ENCODE assay signal across 8 cellular contexts in the genomic region with DNA sequence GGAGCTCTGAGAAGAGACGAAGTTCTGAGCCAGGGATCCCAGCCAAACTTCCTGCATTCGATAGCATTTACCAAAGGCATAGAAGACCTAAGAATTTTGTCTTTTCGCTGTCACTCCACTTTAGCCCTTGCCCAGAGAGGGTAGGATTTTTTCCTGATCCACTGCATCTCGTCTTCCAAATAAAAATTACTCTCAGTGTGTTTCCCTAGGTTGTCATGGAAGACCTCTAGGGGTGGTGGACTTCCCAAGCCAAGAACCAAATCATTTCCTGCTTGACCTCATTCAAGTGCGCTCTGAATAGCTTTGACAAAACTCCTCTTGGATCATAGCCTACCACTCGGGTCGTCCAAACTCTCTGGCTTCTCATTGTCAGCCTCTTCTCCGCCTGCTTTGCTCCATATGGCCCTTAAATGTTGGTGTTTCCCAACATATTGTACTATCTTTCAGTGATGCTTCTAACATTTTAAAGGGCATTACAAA. TPM values are rescaled to one million over a fixed set of nuclear protein-coding genes. Genes with fewer than 3 reads are reported as not detected.
DNase-seq lines count a peak whose midpoint lies in the region; ATAC-seq, FAIRE-seq and TF ChIP-seq lines count a peak whose summit lies in the region.

No MANE protein-coding gene starts in this region.

- WGBS in testis, 2 donors = 5 to 20% methylated on average over 8 of the region's 8 CpGs

- H3K9ac ChIP-seq in kidney (ENCODE audit: low read length in 2 of 2) = peak overlapping the region in 1 of 2 donors; percentile 67

- TF ChIP-seq CTCF in kidney (IDR thresholded peaks at IDR 0.05; ENCODE audit: borderline replicate concordance, extremely low read depth, insufficient read depth) (no peak), testis (IDR thresholded peaks at IDR 0.05) (no peak), GM13976 (IDR thresholded peaks at IDR 0.05; ENCODE audit: borderline replicate concordance, control extremely low read depth, extremely low read depth, insufficient read depth, missing control alignments) (no peak)

- intact Hi-C loops in kidney (cut with DNase I) = loop anchor here (5.0 kb wide), 1 partner anchor 153 kb away; no protein-coding TSS in a partner anchor
- intact Hi-C loops in testis (cut with DNase I; ENCODE audit: low total_unique reads) = loop anchor here (10.0 kb wide), 1 partner anchor 315 kb away; no protein-coding TSS in a partner anchor

- no peak for TF ChIP-seq POLR2A in testis (IDR thresholded peaks at IDR 0.05)

- in situ Hi-C loops in GM13976 (cut with MboI; ENCODE audit: low sequenced_read_pairs, unreplicated experiment) = no loop called here

- H3K27ac ChIP-seq in angular gyrus (ENCODE audit: low read depth, low read length) = peak overlapping the region; percentile 75
- peak overlapping the region; percentile 63 to 66 for H3K27ac ChIP-seq in kidney (ENCODE audit: low read depth in 2 of 2, low read length in 2 of 2)
- H3K27ac ChIP-seq in testis = peak overlapping the region in 1 of 2 donors; percentile 71

- H3K9me3 Mint-ChIP-seq in activated naive CD4-positive, alpha-beta T cell treated with anti-CD3 and anti-CD28 coated beads, Interleukin-2, amount 10 ng/mL, durations not matched to agents 7 days and 5 days = no peaks in the 10 kb centered on the region

- H3K4me3 ChIP-seq in kidney (ENCODE audit: low read length in 2 of 2) = peak overlapping the region; percentile 64 to 92
- peak overlapping the region; percentile 87 to 98 for H3K4me3 ChIP-seq in testis

- no peaks in the 10 kb centered on the region for H3K27me3 Mint-ChIP-seq in activated naive CD4-positive, alpha-beta T cell treated with anti-CD3 and anti-CD28 coated beads, Interleukin-2, amount 10 ng/mL, durations not matched to agents 7 days and 5 days

- peaks cover 37% of the 10 kb centered on the region for H3K4me1 Mint-ChIP-seq in activated naive CD4-positive, alpha-beta T cell treated with anti-CD3 and anti-CD28 coated beads, Interleukin-2, amount 10 ng/mL, durations not matched to agents 7 days and 5 days

- no peak for FAIRE-seq in kidney (lab: Jason Lieb, UNC)

- H3K27ac Mint-ChIP-seq in activated naive CD4-positive, alpha-beta T cell treated with anti-CD3 and anti-CD28 coated beads, Interleukin-2, amount 10 ng/mL, durations not matched to agents 7 days and 5 days = peak overlapping the region; percentile 58

- ATAC-seq in HG03045 (IDR thresholded peaks at IDR 0.05; ENCODE audit: unreplicated experiment) = no peak

- no peaks in the 10 kb centered on the region for H3K27me3 ChIP-seq in testis

- peaks cover 46% of the 10 kb centered on the region for H3K36me3 Mint-ChIP-seq in activated naive CD4-positive, alpha-beta T cell treated with anti-CD3 and anti-CD28 coated beads, Interleukin-2, amount 10 ng/mL, durations not matched to agents 7 days and 5 days

- peak overlapping the region; percentile 97 for H3K4me3 Mint-ChIP-seq in activated naive CD4-positive, alpha-beta T cell treated with anti-CD3 and anti-CD28 coated beads, Interleukin-2, amount 10 ng/mL, durations not matched to agents 7 days and 5 days

- CTCF ChIA-PET in activated naive CD4-positive, alpha-beta T cell treated with anti-CD3 and anti-CD28 coated beads, Interleukin-2, amount 10 ng/mL, durations not matched to agents 7 days and 5 days (lab: Charles Lee) = interaction anchor here (0.7 to 15.6 kb wide), 21 partner anchors 12 to 319 kb away, joined by 3 to 206 read pairs (median 5); partner anchors contain the start of genes BCL10 and SYDE2

- peaks cover 6 to 14% of the 10 kb centered on the region in 2 donors for H3K4me1 ChIP-seq in kidney (ENCODE audit: control insufficient read depth in 1 of 2, insufficient read depth in 1 of 2, low read depth in 1 of 2, low read length in 2 of 2)
- peaks cover 4% of the 10 kb centered on the region for H3K4me1 ChIP-seq in testis

- H3K9me3 ChIP-seq in kidney (ENCODE audit: control insufficient read depth in 1 of 2, low read length in 2 of 2) = no peaks in the 10 kb centered on the region
- H3K9me3 ChIP-seq in testis = no peaks in the 10 kb centered on the region

- DNase-seq in activated naive CD4-positive, alpha-beta T cell treated with anti-CD3 and anti-CD28 coated beads, Interleukin-2, amount 10 ng/mL, durations not matched to agents 7 days and 5 days = no peak
- DNase-seq in activated naive CD4-positive, alpha-beta T cell (lab: John Stamatoyannopoulos, UW) = no peak
- no peak for DNase-seq in kidney
- no peak for DNase-seq in testis
- no peak for DNase-seq in dedifferentiated amniotic fluid mesenchymal stem cell (ENCODE audit: extremely low spot score)
- no peak for DNase-seq in GM13976 (ENCODE audit: low spot score)

- peaks cover 3 to 5% of the 10 kb centered on the region in 2 donors for H3K36me3 ChIP-seq in kidney (ENCODE audit: control insufficient read depth in 1 of 2, insufficient read depth in 2 of 2, low read length in 2 of 2)
- no peaks in the 10 kb centered on the region for H3K36me3 ChIP-seq in testis (ENCODE audit: low read depth, missing control alignments)

RNA-seq across cellular contexts. Expression of gene C1orf52, which starts 0.4 kb away (rescaled TPM):
- total RNA-seq in kidney (18.7 TPM), testis (10 to 100 TPM; 34.0 to 40.3 TPM)
- polyA plus RNA-seq in kidney (ENCODE audit: insufficient read depth, low read depth, low replicate concordance) (15.0 TPM), testis (ENCODE audit: insufficient read depth, low read depth, low replicate concordance) (37.9 TPM)

RNA-seq across cellular contexts. Expression of gene BCL10, which starts 16.5 kb away (rescaled TPM):
- total RNA-seq in kidney (27.1 TPM), testis (10 to 100 TPM; 16.8 to 21.2 TPM)
- polyA plus RNA-seq in kidney (ENCODE audit: insufficient read depth, low read depth, low replicate concordance) (7.8 TPM), testis (ENCODE audit: insufficient read depth, low read depth, low replicate concordance) (16.5 TPM)

RNA-seq across cellular contexts. Expression of gene SYDE2, which starts 59.1 kb away (rescaled TPM):
- 7.0 TPM for total RNA-seq in kidney
- 1.3 TPM for polyA plus RNA-seq in kidney (ENCODE audit: insufficient read depth, low read depth, low replicate concordance)
- 10 to 100 TPM in 1 of 2 donors, 1 to 10 TPM in 1; 8.8 to 10.2 TPM for total RNA-seq in testis
- 3.7 TPM for polyA plus RNA-seq in testis (ENCODE audit: insufficient read depth, low read depth, low replicate concordance)
